Comparison of ENCODE assay signal across 1 cellular context in genomic region chr16:46607529-46607928, GRCh38.
A peak's percentile ranks its signal among the peaks of the same experiment; 100 is the strongest.
TF ChIP-seq lines count a peak whose summit lies in the region.

No MANE protein-coding gene starts in this region.

TF ChIP-seq in IMR-90, 13 proteins besides CTCF, POLR2A, EP300 and RAD21:
- peak; percentile 37; the same call in 1 of the 2 replicates for TF ChIP-seq SMC3 (IDR thresholded peaks at IDR 0.05; ENCODE audit: low read depth, low read length)
- no peak for TF ChIP-seq MAFK (IDR thresholded peaks at IDR 0.05; ENCODE audit: low read depth, low read length)
TF ChIP-seq in IMR-90: peak in this region for 1.
